8 cellular contexts compared by ENCODE assay signal in the genomic region with DNA sequence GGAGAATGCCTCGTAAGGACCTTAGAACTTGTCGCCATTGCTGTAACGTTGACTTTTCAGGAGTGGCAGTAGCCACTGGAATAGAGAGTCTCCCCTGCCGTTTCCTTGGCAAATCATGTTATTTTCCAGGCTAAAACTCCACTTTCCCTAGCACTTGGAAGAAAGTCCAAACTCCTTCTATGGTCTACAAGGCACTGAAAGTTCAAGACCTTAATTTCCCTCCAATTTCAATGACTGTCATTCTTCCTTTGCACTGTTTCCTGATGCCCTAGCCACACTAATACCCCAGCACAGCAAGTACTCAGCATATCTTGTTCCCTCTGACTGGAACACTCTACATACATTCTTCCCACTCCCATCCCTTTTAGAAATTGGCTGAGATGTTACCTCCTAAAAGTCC. TPM values are rescaled to one million over a fixed set of nuclear protein-coding genes. Genes with fewer than 3 reads are reported as not detected.
DNase-seq lines count a peak whose midpoint lies in the region; ATAC-seq and TF ChIP-seq lines count a peak whose summit lies in the region.

No MANE protein-coding gene starts in this region.

- DNase-seq in CD4-positive, alpha-beta memory T cell, result no peak
- DNase-seq in PC-3, result no peak
- no peak for DNase-seq in endodermal cell
- no peak for DNase-seq in osteoblast (ENCODE audit: insufficient read length, low spot score, missing footprints)
- DNase-seq in COLO829 (ENCODE audit: low spot score), result no peak
- no peak for DNase-seq in activated gamma-delta T cell (lab: John Stamatoyannopoulos, UW)

- peak overlapping the region; percentile 65 for H3K27ac ChIP-seq in CD4-positive, alpha-beta memory T cell (ENCODE audit: low read depth, low read length)
- no peak overlapping the region for H3K27ac ChIP-seq in PC-3 (ENCODE audit: low read length)
- no peak overlapping the region for H3K27ac ChIP-seq in endodermal cell (ENCODE audit: low read depth, low read length)
- peak overlapping the region; percentile 90 for H3K27ac ChIP-seq in osteoblast (ENCODE audit: low read depth, low read length)

- H3K27me3 ChIP-seq in CD4-positive, alpha-beta memory T cell (ENCODE audit: insufficient read depth, low read length), result no peaks in the 10 kb centered on the region
- H3K27me3 ChIP-seq in PC-3 (ENCODE audit: low read length) (no peaks in the 10 kb centered on the region), endodermal cell (ENCODE audit: control insufficient read depth, insufficient read depth, low read length, poor library complexity, severe bottlenecking) (peaks cover 12% of the 10 kb centered on the region), osteoblast (ENCODE audit: insufficient read depth, low read length) (no peaks in the 10 kb centered on the region)

- peaks cover 23 to 37% (median 25%) of the 10 kb centered on the region in 4 donors for H3K4me1 Mint-ChIP-seq in CD4-positive, alpha-beta memory T cell
- peaks cover 17% of the 10 kb centered on the region for H3K4me1 Mint-ChIP-seq in endodermal cell

- H3K79me2 ChIP-seq in PC-3 (ENCODE audit: low read length) (peaks cover 31% of the 10 kb centered on the region), osteoblast (ENCODE audit: insufficient read depth, low read length) (peaks cover 32% of the 10 kb centered on the region)

- no peaks in the 10 kb centered on the region for H3K9me3 ChIP-seq in CD4-positive, alpha-beta memory T cell (ENCODE audit: control insufficient read depth in 1 of 2, low read length in 2 of 2)
- H3K9me3 ChIP-seq in PC-3 (ENCODE audit: low read length) (no peaks in the 10 kb centered on the region), endodermal cell (ENCODE audit: control insufficient read depth, low read length) (no peaks in the 10 kb centered on the region), osteoblast (ENCODE audit: low read depth, low read length) (no peaks in the 10 kb centered on the region)

- peak overlapping the region; percentile 92 for H2AFZ ChIP-seq in PC-3 (ENCODE audit: low read length)
- H2AFZ ChIP-seq in osteoblast (ENCODE audit: low read length), result peak overlapping the region; percentile 92

- no peak overlapping the region for H3K9ac ChIP-seq in PC-3 (ENCODE audit: low read length)
- H3K9ac ChIP-seq in endodermal cell (ENCODE audit: extremely low read depth, low read length, poor library complexity, severe bottlenecking), result no peak overlapping the region

- H3K27me3 Mint-ChIP-seq in CD4-positive, alpha-beta memory T cell, result no peaks in the 10 kb centered on the region
- H3K27me3 Mint-ChIP-seq in endodermal cell (ENCODE audit: insufficient read depth), result peaks cover 31% of the 10 kb centered on the region

- no peaks in the 10 kb centered on the region for H3K9me2 ChIP-seq in PC-3 (replicated peaks; ENCODE audit: low read length)

- peak overlapping the region; percentile 62 to 97 (median 75) for H3K27ac Mint-ChIP-seq in CD4-positive, alpha-beta memory T cell
- H3K27ac Mint-ChIP-seq in endodermal cell, result no peak overlapping the region

- no peaks in the 10 kb centered on the region; the same call in 1 of the 2 replicates for H4K20me1 ChIP-seq in PC-3 (ENCODE audit: low read length)
- peaks cover 24% of the 10 kb centered on the region for H4K20me1 ChIP-seq in osteoblast (ENCODE audit: insufficient read depth, low read length)

- POLR2A ChIA-PET in CD4-positive, alpha-beta memory T cell (lab: Charles Lee; ENCODE audit: partially characterized antibody), result interaction anchor here (0.5 to 2.5 kb wide), 3 partner anchors 27 to 1136 kb away, joined by 3 to 12 read pairs (median 8); partner anchors contain the start of gene RPS12
- POLR2A ChIA-PET in PC-3 (lab: Charles Lee; ENCODE audit: unreplicated experiment), result no interaction called here

- no peaks in the 10 kb centered on the region for H3K9me3 Mint-ChIP-seq in CD4-positive, alpha-beta memory T cell
- H3K9me3 Mint-ChIP-seq in endodermal cell, result no peaks in the 10 kb centered on the region

- BruUV-seq in PC-3 (replicated peaks; lab: Mats Ljungman, UMichigan), result no TSS peak

- intact Hi-C loops in CD4-positive, alpha-beta memory T cell (cut with micrococcal nuclease), result loop anchor here (10.0 kb wide), 1 partner anchor 1544 kb away; the partner anchor contains the start of gene AHI1
- intact Hi-C loops in PC-3 (cut with micrococcal nuclease), result no loop called here

- H3K4me2 ChIP-seq in PC-3 (ENCODE audit: low read length) (peak overlapping the region; percentile 84), osteoblast (ENCODE audit: insufficient read depth, low read length) (peak overlapping the region; percentile 93)

- H3K4me3 ChIP-seq in CD4-positive, alpha-beta memory T cell (ENCODE audit: low read length in 2 of 2), result peak overlapping the region; percentile 85 to 97
- H3K4me3 ChIP-seq in PC-3 (ENCODE audit: low read length), result peak overlapping the region; percentile 77
- H3K4me3 ChIP-seq in endodermal cell (ENCODE audit: low read length), result peak overlapping the region; percentile 85
- peak overlapping the region; percentile 83 for H3K4me3 ChIP-seq in osteoblast (ENCODE audit: insufficient read depth, low read length)

- peaks cover 0 to 14% of the 10 kb centered on the region in 2 donors for H3K36me3 Mint-ChIP-seq in CD4-positive, alpha-beta memory T cell
- H3K36me3 Mint-ChIP-seq in endodermal cell (ENCODE audit: low read depth), result no peaks in the 10 kb centered on the region

- H3K36me3 ChIP-seq in CD4-positive, alpha-beta memory T cell (ENCODE audit: insufficient read depth, low read length), result no peaks in the 10 kb centered on the region
- no peaks in the 10 kb centered on the region for H3K36me3 ChIP-seq in PC-3 (ENCODE audit: low read depth, low read length)
- no peaks in the 10 kb centered on the region for H3K36me3 ChIP-seq in endodermal cell (ENCODE audit: control insufficient read depth, insufficient read depth, low read length)
- no peaks in the 10 kb centered on the region for H3K36me3 ChIP-seq in osteoblast (ENCODE audit: insufficient read depth, low read length)

- TF ChIP-seq CTCF in PC-3 (conservative IDR thresholded peaks at IDR 0.05; ENCODE audit: low read depth, low read length), result no peak
- no peak for TF ChIP-seq CTCF in endodermal cell (conservative IDR thresholded peaks at IDR 0.05)
- TF ChIP-seq CTCF in osteoblast (IDR thresholded peaks at IDR 0.05; ENCODE audit: extremely low read depth, low read depth, low read length), result no peak

- ATAC-seq in PC-3, result no peak
- ATAC-seq in GM21717 (IDR thresholded peaks at IDR 0.05; ENCODE audit: unreplicated experiment), result no peak
- ATAC-seq in GM18909 (IDR thresholded peaks at IDR 0.05; ENCODE audit: poor library complexity, unreplicated experiment), result no peak

- CTCF ChIA-PET in CD4-positive, alpha-beta memory T cell (lab: Charles Lee; ENCODE audit: partially characterized antibody), result interaction anchor here (1.0 to 4.6 kb wide), 3 partner anchors 22 to 30 kb away, joined by 3 to 37 read pairs (median 7); no protein-coding TSS in a partner anchor
- CTCF ChIA-PET in PC-3 (lab: Charles Lee), result interaction anchor here (0.7 kb wide), 1 partner anchor 27 kb away, joined by 3 read pairs; no protein-coding TSS in a partner anchor

- no peaks in the 10 kb centered on the region for H3F3A ChIP-seq in PC-3 (ENCODE audit: low read length, unreplicated experiment)

- H3K4me1 ChIP-seq in CD4-positive, alpha-beta memory T cell (ENCODE audit: insufficient read depth, low read length), result peaks cover 32% of the 10 kb centered on the region
- H3K4me1 ChIP-seq in PC-3 (ENCODE audit: insufficient read depth, low read length) (peaks cover 18% of the 10 kb centered on the region), endodermal cell (ENCODE audit: control insufficient read depth, insufficient read depth, low read length) (peaks cover 11% of the 10 kb centered on the region), osteoblast (ENCODE audit: insufficient read depth, low read length) (peaks cover 20% of the 10 kb centered on the region)

- 88 to 95% methylated on average over 4 of the region's 4 CpGs for WGBS in endodermal cell (ENCODE audit: insufficient coverage in 1 of 2, insufficient read length in 1 of 2), 2 experiments

- H3K4me3 Mint-ChIP-seq in CD4-positive, alpha-beta memory T cell, result peak overlapping the region; percentile 77 to 99 (median 96)
- H3K4me3 Mint-ChIP-seq in endodermal cell, result peak overlapping the region; percentile 84

RNA-seq across cellular contexts. Expression of gene TBPL1, which starts 1.8 kb away (rescaled TPM):
- total RNA-seq in CD4-positive, alpha-beta memory T cell, result 10 to 100 TPM; 34.8 to 39.2 TPM
- 10 to 100 TPM; 55.1 to 77.2 TPM for polyA plus RNA-seq in CD4-positive, alpha-beta memory T cell
- 17.7 and 30.8 TPM in 2 replicates for total RNA-seq in PC-3 (2014; rRNA removed)
- total RNA-seq in endodermal cell, result 10 to 100 TPM; 40.4 to 45.4 TPM
- 75.5 TPM for polyA plus RNA-seq in endodermal cell (2013, experiment 1 of 2)
- 60.3 TPM for polyA plus RNA-seq in endodermal cell (2013, experiment 2 of 2)
- total RNA-seq in osteoblast, result 11.5 and 14.1 TPM in 2 replicates

Comparison
In these comparisons a context has a peak if more than half of its experiments do, and no peak if none do; other contexts are left out.
1. H3K27ac ChIP-seq: peak in CD4-positive, alpha-beta memory T cell (single experiment) and osteoblast (single experiment); none in PC-3 (single experiment) and endodermal cell (single experiment).
2. Peak in every context shown above with its lines, with median percentiles within 50 percentile points of each other: H3K4me3 ChIP-seq.